9 cellular contexts compared by ENCODE assay signal in genomic region chr2:183937220-183937619, GRCh38.
"Had no signal": no experiment of that assay in that cellular context is flagged by ENCODE, and none has a peak within 500 bp of the region (broad histone marks: within the 10 kb centered on the region; RNA-seq: fewer than 3 reads in every experiment).

No MANE protein-coding gene starts in this region.

- H3K4me1 Mint-ChIP-seq: IgD-negative memory B cell had no signal

- H3K4me3 Mint-ChIP-seq: HFFc6, IgD-negative memory B cell had no signal

- ATAC-seq: HCT116, HepG2 had no signal

- H3K9ac ChIP-seq: GM23248 had no signal

- H3K27ac Mint-ChIP-seq: HFFc6, IgD-negative memory B cell had no signal

- H3K4me3 ChIP-seq: GM23248, HAP-1 had no signal

- H3K9me3 ChIP-seq: HAP-1 had no signal

- H3K4me1 ChIP-seq: HAP-1 had no signal

- H3K27ac ChIP-seq: GM23248, HL-60 had no signal

- H3K27me3 Mint-ChIP-seq: IgD-negative memory B cell had no signal

- DNase-seq: GM23248, GOT3, H7, HFFc6 had no signal

- H3K36me3 ChIP-seq: HAP-1 had no signal

- H2AFZ ChIP-seq: GM23248 had no signal
